In genomic region chr2:165251361-165251760, GRCh38 we compare ENCODE assay signal across 24 cellular contexts. TPM values are rescaled to one million over a fixed set of nuclear protein-coding genes. Genes with fewer than 3 reads are reported as not detected.
DNase-seq lines count a peak whose midpoint lies in the region; ATAC-seq lines count a peak whose summit lies in the region.
"Had no signal": no experiment of that assay in that cellular context is flagged by ENCODE, and none has a peak within 500 bp of the region (broad histone marks: within the 10 kb centered on the region; RNA-seq: fewer than 3 reads in every experiment).

No MANE protein-coding gene starts in this region.

- no peaks in the 10 kb centered on the region for H3K27me3 Mint-ChIP-seq in activated T-helper 17 cell treated with anti-CD3 and anti-CD28 coated beads, Interleukin-2, amount 50 U/mL, for 72 hours
- H3K27me3 Mint-ChIP-seq: type B pancreatic cell had no signal

- no peaks in the 10 kb centered on the region for H3K36me3 Mint-ChIP-seq in activated T-helper 17 cell treated with anti-CD3 and anti-CD28 coated beads, Interleukin-2, amount 50 U/mL, for 72 hours (ENCODE audit: low read depth)
- H3K36me3 Mint-ChIP-seq: activated naive CD4-positive, alpha-beta T cell treated with anti-CD3 and anti-CD28 coated beads, Interleukin-2, amount 50 U/mL, for 24 hours; CD8-positive, alpha-beta T cell; mesothelial cell of epicardium; naive thymus-derived CD8-positive, alpha-beta T cell; type B pancreatic cell had no signal

- ATAC-seq in activated T-helper 17 cell treated with anti-CD3 and anti-CD28 coated beads, Interleukin-2, amount 50 U/mL, for 72 hours (replicated peaks): no peak
- ATAC-seq: A549; activated T-cell treated with anti-CD3 and anti-CD28 coated beads, Interleukin-2, amount 50 U/mL, for 72 hours; CD8-positive, alpha-beta T cell; GM23338; left ventricle myocardium superior; naive thymus-derived CD8-positive, alpha-beta T cell had no signal

- no peaks in the 10 kb centered on the region for H3K4me1 Mint-ChIP-seq in activated T-helper 17 cell treated with anti-CD3 and anti-CD28 coated beads, Interleukin-2, amount 50 U/mL, for 72 hours
- H3K4me1 Mint-ChIP-seq: activated CD4-positive, alpha-beta T cell treated with anti-CD3 and anti-CD28 coated beads, Interleukin-2, amount 10 ng/mL, durations not matched to agents 7 days and 5 days; activated naive CD4-positive, alpha-beta T cell treated with anti-CD3 and anti-CD28 coated beads, Interleukin-2, amount 50 U/mL, for 24 hours; mesothelial cell of epicardium; naive thymus-derived CD8-positive, alpha-beta T cell had no signal

- H3K27ac Mint-ChIP-seq in activated T-helper 17 cell treated with anti-CD3 and anti-CD28 coated beads, Interleukin-2, amount 50 U/mL, for 72 hours: no peak overlapping the region
- H3K27ac Mint-ChIP-seq: activated CD4-positive, alpha-beta T cell treated with anti-CD3 and anti-CD28 coated beads, Interleukin-2, amount 10 ng/mL, durations not matched to agents 7 days and 5 days; activated naive CD4-positive, alpha-beta T cell treated with anti-CD3 and anti-CD28 coated beads, Interleukin-2, amount 50 U/mL, for 24 hours; activated T-cell treated with anti-CD3 and anti-CD28 coated beads, Interleukin-2, amount 50 U/mL, for 72 hours; CD8-positive, alpha-beta T cell; GM23338; mesothelial cell of epicardium; naive thymus-derived CD8-positive, alpha-beta T cell; type B pancreatic cell had no signal

- no peak overlapping the region for H3K4me3 Mint-ChIP-seq in activated T-helper 17 cell treated with anti-CD3 and anti-CD28 coated beads, Interleukin-2, amount 50 U/mL, for 72 hours
- H3K4me3 Mint-ChIP-seq: activated CD4-positive, alpha-beta T cell treated with anti-CD3 and anti-CD28 coated beads, Interleukin-2, amount 10 ng/mL, durations not matched to agents 7 days and 5 days; activated naive CD4-positive, alpha-beta T cell treated with anti-CD3 and anti-CD28 coated beads, Interleukin-2, amount 50 U/mL, for 24 hours; activated T-cell treated with anti-CD3 and anti-CD28 coated beads, Interleukin-2, amount 50 U/mL, for 72 hours; CD8-positive, alpha-beta T cell; GM23338; mesothelial cell of epicardium; naive thymus-derived CD8-positive, alpha-beta T cell; type B pancreatic cell had no signal

- H3K9me3 Mint-ChIP-seq in activated T-helper 17 cell treated with anti-CD3 and anti-CD28 coated beads, Interleukin-2, amount 50 U/mL, for 72 hours: no peaks in the 10 kb centered on the region
- H3K9me3 Mint-ChIP-seq: activated CD4-positive, alpha-beta T cell treated with anti-CD3 and anti-CD28 coated beads, Interleukin-2, amount 10 ng/mL, durations not matched to agents 7 days and 5 days; activated naive CD4-positive, alpha-beta T cell treated with anti-CD3 and anti-CD28 coated beads, Interleukin-2, amount 50 U/mL, for 24 hours; activated T-cell treated with anti-CD3 and anti-CD28 coated beads, Interleukin-2, amount 50 U/mL, for 72 hours; CD8-positive, alpha-beta T cell; GM23338; mesothelial cell of epicardium; naive thymus-derived CD8-positive, alpha-beta T cell; type B pancreatic cell had no signal

- DNase-seq in NCI-H2171 treated with DMSO at 0.1 percent for 48 hours (lab: John Stamatoyannopoulos, UW): peak; percentile 15
- DNase-seq in NCI-H2171 (lab: John Stamatoyannopoulos, UW): no peak
- DNase-seq in MV-4-11 (lab: John Stamatoyannopoulos, UW): peak; percentile 56
- peak; percentile 62 for DNase-seq in NCI-H446 treated with DMSO at 0.1 percent for 48 hours (lab: John Stamatoyannopoulos, UW)
- peak; percentile 31 for DNase-seq in brain pericyte (ENCODE audit: low read depth, low spot score)
- DNase-seq in pons (ENCODE audit: low spot score): no peak
- no peak for DNase-seq in NK-92 (lab: John Stamatoyannopoulos, UW; ENCODE audit: unreplicated experiment)
- DNase-seq: activated CD4-positive, alpha-beta T cell treated with anti-CD3 and anti-CD28 coated beads, Interleukin-2, amount 10 ng/mL, durations not matched to agents 7 days and 5 days; activated T-cell treated with anti-CD3 and anti-CD28 coated beads, Interleukin-2, amount 50 U/mL, for 72 hours; CD8-positive, alpha-beta T cell; DND-41; islet precursor cell; KG1; left ventricle myocardium superior; naive thymus-derived CD8-positive, alpha-beta T cell; SK-N-SH; T-helper 2 cell had no signal

RNA-seq across cellular contexts. Expression of gene SCN2A, which starts 12.1 kb away (rescaled TPM):
- under 1 TPM in 1 of 2 donors, not detected in 1; 0.05 TPM for total RNA-seq in activated T-helper 17 cell treated with anti-CD3 and anti-CD28 coated beads, Interleukin-2, amount 50 U/mL, for 72 hours
- total RNA-seq: CD8-positive, alpha-beta T cell; naive thymus-derived CD8-positive, alpha-beta T cell had no signal

RNA-seq across cellular contexts. Expression of gene SCN3A, which starts 47.5 kb away (rescaled TPM):
- total RNA-seq in activated T-helper 17 cell treated with anti-CD3 and anti-CD28 coated beads, Interleukin-2, amount 50 U/mL, for 72 hours: not detected
- total RNA-seq: activated CD4-positive, alpha-beta T cell treated with anti-CD3 and anti-CD28 coated beads, Interleukin-2, amount 10 ng/mL, durations not matched to agents 7 days and 5 days; smooth muscle cell had no signal

Comparison
In these comparisons a context has a peak if more than half of its experiments do, and no peak if none do; other contexts are left out.
1. DNase-seq: peak in NCI-H2171 treated with DMSO at 0.1 percent for 48 hours (single experiment), MV-4-11 (single experiment), NCI-H446 treated with DMSO at 0.1 percent for 48 hours (single experiment) and brain pericyte (single experiment); none in NCI-H2171 (single experiment), pons (single experiment) and NK-92 (single experiment).